Comparison of ENCODE assay signal across 1 cellular context in the genomic region with DNA sequence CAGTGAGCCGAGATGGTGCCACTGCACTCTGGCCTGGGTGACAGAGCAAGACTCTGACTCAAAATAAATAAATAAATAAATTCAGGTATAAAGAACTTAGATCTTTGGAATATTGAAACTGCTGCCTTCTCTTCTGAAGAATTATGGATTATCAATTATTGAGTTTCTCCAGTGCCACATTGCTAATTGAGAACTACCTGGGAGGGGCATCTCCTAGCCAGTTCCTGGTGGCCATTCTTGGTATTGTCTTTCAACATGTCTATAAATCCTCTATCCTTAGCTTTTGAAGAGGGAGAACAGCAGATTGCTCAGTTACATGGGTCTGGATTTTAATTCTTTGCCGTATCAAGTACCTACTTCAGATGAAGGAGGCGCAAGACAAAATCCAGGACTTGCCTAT.
TF ChIP-seq lines count a peak whose summit lies in the region.

No MANE protein-coding gene starts in this region.

TF ChIP-seq in H1, 55 proteins besides CTCF, POLR2A, EP300 and RAD21:
- TF ChIP-seq, protein P1, sequence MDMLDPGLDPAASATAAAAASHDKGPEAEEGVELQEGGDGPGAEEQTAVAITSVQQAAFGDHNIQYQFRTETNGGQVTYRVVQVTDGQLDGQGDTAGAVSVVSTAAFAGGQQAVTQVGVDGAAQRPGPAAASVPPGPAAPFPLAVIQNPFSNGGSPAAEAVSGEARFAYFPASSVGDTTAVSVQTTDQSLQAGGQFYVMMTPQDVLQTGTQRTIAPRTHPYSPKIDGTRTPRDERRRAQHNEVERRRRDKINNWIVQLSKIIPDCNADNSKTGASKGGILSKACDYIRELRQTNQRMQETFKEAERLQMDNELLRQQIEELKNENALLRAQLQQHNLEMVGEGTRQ (IDR thresholded peaks at IDR 0.05; ENCODE audit: low read length), result no peak
- TF ChIP-seq SUZ12 (IDR thresholded peaks at IDR 0.05; ENCODE audit: low read length), result no peak
- TF ChIP-seq TBP (IDR thresholded peaks at IDR 0.05; ENCODE audit: low read depth, low read length), result no peak
- TF ChIP-seq NANOG (IDR thresholded peaks at IDR 0.05; ENCODE audit: insufficient read depth, low read depth, low read length, poor library complexity, severe bottlenecking), result no peak
- no peak for TF ChIP-seq CBX8 (IDR thresholded peaks at IDR 0.05; ENCODE audit: borderline replicate concordance, low read depth, low read length)
- TF ChIP-seq CTBP2 (IDR thresholded peaks at IDR 0.05; ENCODE audit: borderline replicate concordance, insufficient read depth, insufficient read length, low read length), result no peak
- TF ChIP-seq TAF1 (IDR thresholded peaks at IDR 0.05; ENCODE audit: low read depth, low read length), result no peak
